16 cellular contexts compared by ENCODE assay signal in the genomic region with DNA sequence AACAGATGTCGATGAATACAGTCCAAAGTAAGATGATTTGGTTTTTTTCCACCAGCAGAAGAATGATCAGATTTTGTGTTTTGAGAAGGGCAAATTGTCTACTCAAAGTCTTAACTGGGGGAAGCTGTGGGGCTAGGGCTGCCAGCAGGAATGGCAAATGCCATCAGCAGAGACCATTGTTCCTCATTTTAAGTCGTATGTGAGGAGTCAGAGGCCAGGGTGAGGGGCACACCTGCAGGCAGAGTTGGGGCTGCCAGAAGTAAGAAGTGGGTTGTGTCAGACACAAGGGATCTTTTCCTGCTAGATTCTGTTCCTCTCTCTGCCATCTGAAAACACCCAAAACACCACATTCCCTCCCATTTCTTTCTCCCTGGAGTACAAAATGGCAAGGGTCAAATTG. TPM values are rescaled to one million over a fixed set of nuclear protein-coding genes. Genes with fewer than 3 reads are reported as not detected.
DNase-seq lines count a peak whose midpoint lies in the region; ATAC-seq and TF ChIP-seq lines count a peak whose summit lies in the region.
"Had no signal": no experiment of that assay in that cellular context is flagged by ENCODE, and none has a peak within 500 bp of the region (broad histone marks: within the 10 kb centered on the region; RNA-seq: fewer than 3 reads in every experiment).

No MANE protein-coding gene starts in this region.

- no peaks in the 10 kb centered on the region for H3K9me3 ChIP-seq in T-helper 17 cell (ENCODE audit: control insufficient read depth, low read length, poor library complexity, severe bottlenecking)
- H3K9me3 ChIP-seq: HAP-1, SJCRH30 had no signal

- H3K27ac Mint-ChIP-seq in stimulated activated naive CD8-positive, alpha-beta T cell treated with anti-CD3 and anti-CD28 coated beads, Interleukin-15, Interleukin-2, amounts not matched to agents 100 ng/mL and 50 ng/mL, for 24 hours, result peak overlapping the region; percentile 11
- H3K27ac Mint-ChIP-seq in stimulated activated naive CD8-positive, alpha-beta T cell treated with anti-CD3 and anti-CD28 coated beads, Interleukin-15, amount 100 ng/mL, for 72 hours, result peak overlapping the region in 1 of 2 donors; percentile 80
- peak overlapping the region; percentile 45 for H3K27ac Mint-ChIP-seq in T-helper 17 cell
- peak overlapping the region; percentile 36 for H3K27ac Mint-ChIP-seq in nephron progenitor cell
- H3K27ac Mint-ChIP-seq: B cell had no signal

- peaks cover 78% of the 10 kb centered on the region for H3K36me3 Mint-ChIP-seq in stimulated activated naive CD8-positive, alpha-beta T cell treated with anti-CD3 and anti-CD28 coated beads, Interleukin-15, Interleukin-2, amounts not matched to agents 100 ng/mL and 50 ng/mL, for 24 hours (ENCODE audit: low read depth)
- H3K36me3 Mint-ChIP-seq in T-helper 17 cell (ENCODE audit: low read depth) (peaks cover 7% of the 10 kb centered on the region), nephron progenitor cell (ENCODE audit: low read depth) (peaks cover 75% of the 10 kb centered on the region)

- ATAC-seq in stimulated activated naive CD8-positive, alpha-beta T cell treated with anti-CD3 and anti-CD28 coated beads, Interleukin-15, amount 100 ng/mL, for 72 hours, result no peak
- ATAC-seq in T-helper 17 cell, result no peak
- ATAC-seq in GM21360 (IDR thresholded peaks at IDR 0.05; ENCODE audit: unreplicated experiment), result no peak

- no peaks in the 10 kb centered on the region for H3K27me3 Mint-ChIP-seq in stimulated activated naive CD8-positive, alpha-beta T cell treated with anti-CD3 and anti-CD28 coated beads, Interleukin-15, Interleukin-2, amounts not matched to agents 100 ng/mL and 50 ng/mL, for 24 hours
- no peaks in the 10 kb centered on the region for H3K27me3 Mint-ChIP-seq in stimulated activated naive CD8-positive, alpha-beta T cell treated with anti-CD3 and anti-CD28 coated beads, Interleukin-15, amount 100 ng/mL, for 72 hours
- H3K27me3 Mint-ChIP-seq in T-helper 17 cell, result no peaks in the 10 kb centered on the region
- peaks cover 3% of the 10 kb centered on the region for H3K27me3 Mint-ChIP-seq in nephron progenitor cell (ENCODE audit: low read depth, poor library complexity)
- H3K27me3 Mint-ChIP-seq: B cell; CD4-positive, alpha-beta memory T cell had no signal

- no peak overlapping the region for H3K4me3 Mint-ChIP-seq in stimulated activated naive CD8-positive, alpha-beta T cell treated with anti-CD3 and anti-CD28 coated beads, Interleukin-15, Interleukin-2, amounts not matched to agents 100 ng/mL and 50 ng/mL, for 24 hours
- H3K4me3 Mint-ChIP-seq in stimulated activated naive CD8-positive, alpha-beta T cell treated with anti-CD3 and anti-CD28 coated beads, Interleukin-15, amount 100 ng/mL, for 72 hours, result no peak overlapping the region
- H3K4me3 Mint-ChIP-seq in T-helper 17 cell (no peak overlapping the region), nephron progenitor cell (no peak overlapping the region)
- H3K4me3 Mint-ChIP-seq: B cell; CD4-positive, alpha-beta memory T cell had no signal

- no peak for TF ChIP-seq CTCF in nephron progenitor cell (IDR thresholded peaks at IDR 0.05)

- H3K9me3 Mint-ChIP-seq in stimulated activated naive CD8-positive, alpha-beta T cell treated with anti-CD3 and anti-CD28 coated beads, Interleukin-15, Interleukin-2, amounts not matched to agents 100 ng/mL and 50 ng/mL, for 24 hours, result no peaks in the 10 kb centered on the region
- H3K9me3 Mint-ChIP-seq in stimulated activated naive CD8-positive, alpha-beta T cell treated with anti-CD3 and anti-CD28 coated beads, Interleukin-15, amount 100 ng/mL, for 72 hours, result no peaks in the 10 kb centered on the region
- no peaks in the 10 kb centered on the region for H3K9me3 Mint-ChIP-seq in nephron progenitor cell
- H3K9me3 Mint-ChIP-seq: CD4-positive, alpha-beta memory T cell had no signal

- H3K4me1 Mint-ChIP-seq in stimulated activated naive CD8-positive, alpha-beta T cell treated with anti-CD3 and anti-CD28 coated beads, Interleukin-15, Interleukin-2, amounts not matched to agents 100 ng/mL and 50 ng/mL, for 24 hours (ENCODE audit: low read depth), result peaks cover 39% of the 10 kb centered on the region
- peaks cover 42% of the 10 kb centered on the region for H3K4me1 Mint-ChIP-seq in stimulated activated naive CD8-positive, alpha-beta T cell treated with anti-CD3 and anti-CD28 coated beads, Interleukin-15, amount 100 ng/mL, for 72 hours
- H3K4me1 Mint-ChIP-seq in T-helper 17 cell, result peaks cover 19% of the 10 kb centered on the region
- H3K4me1 Mint-ChIP-seq in nephron progenitor cell, result peaks cover 5% of the 10 kb centered on the region

- DNase-seq in stimulated activated naive CD8-positive, alpha-beta T cell treated with anti-CD3 and anti-CD28 coated beads, Interleukin-15, amount 100 ng/mL, for 72 hours, result no peak
- no peak for DNase-seq in T-helper 17 cell
- DNase-seq in nephron progenitor cell, result no peak
- DNase-seq in NCI-H187 (lab: John Stamatoyannopoulos, UW), result no peak
- DNase-seq in NCI-H2107 (lab: John Stamatoyannopoulos, UW), result no peak
- DNase-seq: CD4-positive, alpha-beta memory T cell; IMR-90; MM.1S; NCI-H2029; NCI-H748 treated with DMSO at 0.1 percent for 48 hours; OCI-M1; SJCRH30 had no signal

RNA-seq across cellular contexts. Expression of gene PARK7, which starts 8.7 kb away (rescaled TPM):
- 100 to 1,000 TPM; 106 to 123 TPM for total RNA-seq in T-helper 17 cell

RNA-seq across cellular contexts. Expression of gene TNFRSF9, which starts 29.6 kb away (rescaled TPM):
- total RNA-seq in T-helper 17 cell, result 1 to 10 TPM in 1 of 2 donors, under 1 TPM in 1; 0.50 to 1.1 TPM
- total RNA-seq: SJCRH30 had no signal

RNA-seq across cellular contexts. Expression of gene ERRFI1, which starts 55.9 kb away (rescaled TPM):
- total RNA-seq in T-helper 17 cell, result 1 to 10 TPM; 1.1 to 1.8 TPM
